ENCODE assay signal across 15 cellular contexts in genomic region chr3:151421956-151422355, GRCh38. TPM values are rescaled to one million over a fixed set of nuclear protein-coding genes. Genes with fewer than 3 reads are reported as not detected.
DNase-seq lines count a peak whose midpoint lies in the region; ATAC-seq and TF ChIP-seq lines count a peak whose summit lies in the region.
"Had no signal": no experiment of that assay in that cellular context is flagged by ENCODE, and none has a peak within 500 bp of the region (broad histone marks: within the 10 kb centered on the region; RNA-seq: fewer than 3 reads in every experiment).

No MANE protein-coding gene starts in this region.

- POLR2A ChIA-PET in OCI-LY7 (lab: Charles Lee): interaction anchor here (0.6 to 1.1 kb wide), 2 partner anchors 19 to 1174 kb away, joined by 3 read pairs; no protein-coding TSS in a partner anchor

- peaks cover 6% of the 10 kb centered on the region for H3K27me3 Mint-ChIP-seq in activated T-helper 17 cell treated with anti-CD3 and anti-CD28 coated beads, Interleukin-2, amount 50 U/mL, for 72 hours

- no TSS peak for BruUV-seq in OCI-LY7 (replicated peaks; lab: Mats Ljungman, UMichigan)

- H3K4me1 ChIP-seq in OCI-LY7 (ENCODE audit: insufficient read depth, low read length, poor library complexity, severe bottlenecking) (peaks cover 16% of the 10 kb centered on the region), mucosa of descending colon (ENCODE audit: low read depth) (no peaks in the 10 kb centered on the region)

- H3K4me1 Mint-ChIP-seq in activated T-helper 17 cell treated with anti-CD3 and anti-CD28 coated beads, Interleukin-2, amount 50 U/mL, for 72 hours: no peaks in the 10 kb centered on the region
- H3K4me1 Mint-ChIP-seq: central memory CD8-positive, alpha-beta T cell had no signal

- no peak overlapping the region for H3K4me3 ChIP-seq in OCI-LY7 (ENCODE audit: low read depth, low read length, poor library complexity, severe bottlenecking)
- H3K4me3 ChIP-seq in mucosa of descending colon: no peak overlapping the region

- no peak overlapping the region for H3K27ac Mint-ChIP-seq in activated T-helper 17 cell treated with anti-CD3 and anti-CD28 coated beads, Interleukin-2, amount 50 U/mL, for 72 hours
- H3K27ac Mint-ChIP-seq: activated CD8-positive, alpha-beta T cell treated with anti-CD3 and anti-CD28 coated beads for 36 hours; activated naive CD4-positive, alpha-beta T cell treated with anti-CD3 and anti-CD28 coated beads for 36 hours; mesothelial cell of epicardium; T-helper 1 cell treated with Interleukin-12 subunit alpha and Interleukin-12 subunit beta and Interleukin-4 antibody, amounts not matched to agents 30 μg/mL and 1 μg/mL, for 36 hours had no signal

- H3K4me2 ChIP-seq in OCI-LY7 (ENCODE audit: low read length): no peak overlapping the region

- no peaks in the 10 kb centered on the region for H3K36me3 ChIP-seq in OCI-LY7 (ENCODE audit: insufficient read depth, low read length)
- no peaks in the 10 kb centered on the region for H3K36me3 ChIP-seq in mucosa of descending colon (ENCODE audit: low read depth)

- no peaks in the 10 kb centered on the region for H4K20me1 ChIP-seq in OCI-LY7 (ENCODE audit: insufficient read depth, low read length)

- CTCF ChIA-PET in OCI-LY7 (lab: Charles Lee; ENCODE audit: unreplicated experiment): no interaction called here

- no peak overlapping the region for H3K4me3 Mint-ChIP-seq in activated T-helper 17 cell treated with anti-CD3 and anti-CD28 coated beads, Interleukin-2, amount 50 U/mL, for 72 hours
- H3K4me3 Mint-ChIP-seq: activated CD8-positive, alpha-beta T cell treated with anti-CD3 and anti-CD28 coated beads for 36 hours; activated naive CD4-positive, alpha-beta T cell treated with anti-CD3 and anti-CD28 coated beads for 36 hours; central memory CD8-positive, alpha-beta T cell; mesothelial cell of epicardium; T-helper 1 cell treated with Interleukin-12 subunit alpha and Interleukin-12 subunit beta and Interleukin-4 antibody, amounts not matched to agents 30 μg/mL and 1 μg/mL, for 36 hours had no signal

- ATAC-seq in GM18511 (IDR thresholded peaks at IDR 0.05; ENCODE audit: unreplicated experiment): peak; percentile 75
- peak; percentile 69 for ATAC-seq in HG03039 (IDR thresholded peaks at IDR 0.05; ENCODE audit: unreplicated experiment)
- peak; percentile 15 for ATAC-seq in mucosa of descending colon
- no peak for ATAC-seq in HG02938 (IDR thresholded peaks at IDR 0.05; ENCODE audit: unreplicated experiment)
- ATAC-seq in activated T-helper 17 cell treated with anti-CD3 and anti-CD28 coated beads, Interleukin-2, amount 50 U/mL, for 72 hours (replicated peaks): no peak
- ATAC-seq: activated CD8-positive, alpha-beta T cell treated with anti-CD3 and anti-CD28 coated beads for 36 hours had no signal

- no peak overlapping the region for H3K27ac ChIP-seq in OCI-LY7 (ENCODE audit: low read depth, low read length, poor library complexity, severe bottlenecking)
- H3K27ac ChIP-seq: epithelial cell of prostate had no signal

- TF ChIP-seq CTCF in OCI-LY7 (conservative IDR thresholded peaks at IDR 0.05; ENCODE audit: low read length) (peak; percentile 57), mucosa of descending colon (IDR thresholded peaks at IDR 0.05) (no peak)

- peak; percentile 35 for DNase-seq in OCI-LY7 (ENCODE audit: low spot score)
- DNase-seq in mucosa of descending colon: no peak
- DNase-seq in NCI-H2196 treated with DMSO at 0.1 percent for 48 hours (lab: John Stamatoyannopoulos, UW; ENCODE audit: unreplicated experiment): no peak
- DNase-seq: activated CD8-positive, alpha-beta T cell treated with anti-CD3 and anti-CD28 coated beads for 36 hours; activated naive CD4-positive, alpha-beta T cell treated with anti-CD3 and anti-CD28 coated beads for 36 hours; COR-L47; NCI-H510A had no signal

- intact Hi-C loops in OCI-LY7 (cut with micrococcal nuclease; ENCODE audit: unreplicated experiment) (no loop called here), mucosa of descending colon (cut with DNase I, micrococcal nuclease) (no loop called here)

- no peaks in the 10 kb centered on the region for H3K9me3 Mint-ChIP-seq in activated T-helper 17 cell treated with anti-CD3 and anti-CD28 coated beads, Interleukin-2, amount 50 U/mL, for 72 hours
- H3K9me3 Mint-ChIP-seq: activated CD8-positive, alpha-beta T cell treated with anti-CD3 and anti-CD28 coated beads for 36 hours; activated naive CD4-positive, alpha-beta T cell treated with anti-CD3 and anti-CD28 coated beads for 36 hours; central memory CD8-positive, alpha-beta T cell; mesothelial cell of epicardium; T-helper 1 cell treated with Interleukin-12 subunit alpha and Interleukin-12 subunit beta and Interleukin-4 antibody, amounts not matched to agents 30 μg/mL and 1 μg/mL, for 36 hours had no signal

- no peaks in the 10 kb centered on the region for H3K36me3 Mint-ChIP-seq in activated T-helper 17 cell treated with anti-CD3 and anti-CD28 coated beads, Interleukin-2, amount 50 U/mL, for 72 hours (ENCODE audit: low read depth)

- no peaks in the 10 kb centered on the region for H3K9me3 ChIP-seq in OCI-LY7 (ENCODE audit: low read length)
- H3K9me3 ChIP-seq in mucosa of descending colon: no peaks in the 10 kb centered on the region

- H3K9me2 ChIP-seq in OCI-LY7 (ENCODE audit: insufficient read depth, low read length): no peaks in the 10 kb centered on the region

- H2AFZ ChIP-seq in OCI-LY7 (ENCODE audit: low read length): 0 out of 2 replicates have a peak overlapping the region, but pooled peaks have one; percentile 21

- no peaks in the 10 kb centered on the region for H3K79me2 ChIP-seq in OCI-LY7 (ENCODE audit: insufficient read depth, low read depth, low read length)

RNA-seq across cellular contexts. Expression of gene P2RY12, which starts 37.4 kb away (rescaled TPM):
- 0.19 TPM in 1 of 2 replicates, not detected in the other for total RNA-seq in OCI-LY7 (2014; rRNA removed; shearing (Covaris generic))
- total RNA-seq in OCI-LY7 (2022) (0.28 TPM in 1 of 2 replicates, not detected in the other), mucosa of descending colon (1 to 10 TPM in 2 of 3 donors, under 1 TPM in 1; 0.32 to 3.4 (median 1.0) TPM)
- total RNA-seq in activated T-helper 17 cell treated with anti-CD3 and anti-CD28 coated beads, Interleukin-2, amount 50 U/mL, for 72 hours: not detected
- total RNA-seq: activated CD8-positive, alpha-beta T cell treated with anti-CD3 and anti-CD28 coated beads for 36 hours; activated naive CD4-positive, alpha-beta T cell treated with anti-CD3 and anti-CD28 coated beads for 36 hours; mesothelial cell of epicardium had no signal

RNA-seq across cellular contexts. Expression of gene IGSF10, which starts 38.9 kb away (rescaled TPM):
- not detected in 2 replicates for total RNA-seq in OCI-LY7 (2014; rRNA removed; shearing (Covaris generic))
- not detected in 2 replicates for total RNA-seq in OCI-LY7 (2022)
- 1 to 10 TPM; 1.0 to 1.6 (median 1.3) TPM for total RNA-seq in mucosa of descending colon
- under 1 TPM in 1 of 2 donors, not detected in 1; 0.03 TPM for total RNA-seq in activated T-helper 17 cell treated with anti-CD3 and anti-CD28 coated beads, Interleukin-2, amount 50 U/mL, for 72 hours
- total RNA-seq: activated CD8-positive, alpha-beta T cell treated with anti-CD3 and anti-CD28 coated beads for 36 hours; activated naive CD4-positive, alpha-beta T cell treated with anti-CD3 and anti-CD28 coated beads for 36 hours had no signal

Comparison
In these comparisons a context has a peak if more than half of its experiments do, and no peak if none do; other contexts are left out.
1. ATAC-seq: peak in GM18511 (single experiment), HG03039 (single experiment) and mucosa of descending colon (single experiment); none in HG02938 (single experiment) and activated T-helper 17 cell treated with anti-CD3 and anti-CD28 coated beads, Interleukin-2, amount 50 U/mL, for 72 hours (single experiment).